In the genomic region with DNA sequence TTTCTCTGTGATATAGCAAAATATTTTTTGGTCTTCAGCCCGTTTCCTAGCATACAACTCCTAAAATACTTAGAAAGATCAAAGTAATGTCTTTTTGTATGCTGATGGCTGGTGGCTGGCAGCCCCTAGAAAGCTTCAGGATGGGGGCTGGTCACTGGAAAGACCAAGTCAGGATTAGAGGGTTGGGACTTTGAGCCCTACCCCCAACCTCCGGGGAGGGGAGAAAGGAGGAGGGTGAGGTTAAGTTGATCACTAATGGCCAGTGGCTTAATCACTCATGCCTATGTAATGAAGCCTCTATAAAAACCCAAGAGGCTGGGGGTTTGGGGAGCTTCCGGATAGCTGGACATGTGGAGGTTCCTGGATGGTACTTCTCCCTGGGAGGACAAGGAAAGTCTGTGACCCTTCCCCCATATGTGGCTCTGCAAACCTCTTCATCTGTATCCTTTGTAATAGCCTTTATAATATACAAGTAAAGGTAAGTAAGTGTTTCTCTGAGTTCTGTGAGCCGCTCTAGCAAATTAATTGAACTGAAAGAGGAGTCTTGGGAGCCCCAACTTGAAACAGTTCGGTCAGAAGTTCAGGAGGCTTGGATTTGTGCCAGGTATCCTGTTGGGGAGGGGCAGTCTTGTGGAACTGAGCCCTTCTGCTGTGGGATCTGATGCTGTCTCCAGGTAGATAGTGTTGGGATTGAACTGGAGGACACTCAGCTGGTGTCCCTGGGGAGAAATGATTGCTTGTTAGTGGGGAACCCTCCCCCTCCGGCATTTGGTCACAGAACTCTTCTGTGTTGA, we compare ENCODE assay signal across 8 cellular contexts. TPM values are rescaled to one million over a fixed set of nuclear protein-coding genes. Genes with fewer than 3 reads are reported as not detected.
DNase-seq lines count a peak whose midpoint lies in the region; ATAC-seq, FAIRE-seq and TF ChIP-seq lines count a peak whose summit lies in the region.
"Had no signal": no experiment of that assay in that cellular context is flagged by ENCODE, and none has a peak within 500 bp of the region (broad histone marks: within the 10 kb centered on the region; RNA-seq: fewer than 3 reads in every experiment).

No MANE protein-coding gene starts in this region.

- H3K36me3 ChIP-seq in HepG2 (replicated peaks in 1 of 2; ENCODE audit: control insufficient read depth in 1 of 2, insufficient read depth in 2 of 2, low read length in 2 of 2) (peaks cover 6 to 13% of the 10 kb centered on the region in 2 experiments), right lobe of liver (no peaks in the 10 kb centered on the region)

- in situ Hi-C loops in HepG2 (cut with HindIII; ENCODE audit: extremely low pct_ligation_motif_present, low pct_unique_long_range_greater_than_20kb): no loop called here

- H3K4me3 ChIP-seq in HepG2 (replicated peaks in 1 of 3; ENCODE audit: insufficient read depth in 1 of 3, low read depth in 2 of 3, low read length in 3 of 3): peak overlapping the region; percentile 3 to 43 (median 5); a peak in 4 of 6 replicates
- H3K4me3 ChIP-seq in right lobe of liver: no peak overlapping the region

- peaks cover 66% of the 10 kb centered on the region for H3K79me2 ChIP-seq in HepG2 (ENCODE audit: insufficient read depth, low read length)

- peak; percentile 61 for DNase-seq in HepG2 (ENCODE audit: low spot score)
- no peak for DNase-seq in right lobe of liver
- no peak for DNase-seq in HEK293T (ENCODE audit: extremely low spot score)
- DNase-seq in SIG-M5 treated with dmso at 0.1 percent for 504 hours (lab: John Stamatoyannopoulos, UW; ENCODE audit: unreplicated experiment): no peak
- no peak for DNase-seq in cerebellar nuclear complex (lab: John Stamatoyannopoulos, UW)
- DNase-seq: activated CD8-positive, alpha-beta memory T cell treated with anti-CD3 and anti-CD28 coated beads, Interleukin-2, amount 50 U/mL, for 4 hours had no signal

- H3K27me3 ChIP-seq in HepG2 (ENCODE audit: control insufficient read depth in 1 of 2, insufficient read depth in 2 of 2, low read length in 2 of 2): no peaks in the 10 kb centered on the region; a peak in 1 of 5 replicates
- no peaks in the 10 kb centered on the region for H3K27me3 ChIP-seq in right lobe of liver

- CTCF ChIA-PET in HepG2 (lab: Yijun Ruan, JAX; ENCODE audit: low intra/inter-chr PET ratio, low total read pairs) (no interaction called here), HEK293T (lab: Yijun Ruan, JAX) (no interaction called here)

- TF ChIP-seq POLR2A in HepG2 (IDR thresholded peaks at IDR 0.05; ENCODE audit: insufficient read depth in 1 of 2, low read depth in 2 of 2, low read length in 2 of 2) (no peak), right lobe of liver (IDR thresholded peaks at IDR 0.05) (no peak)

- peaks cover 38% of the 10 kb centered on the region for H3K4me1 Mint-ChIP-seq in brain

- peaks cover 12% of the 10 kb centered on the region for H3K36me3 Mint-ChIP-seq in brain

- H3K9ac ChIP-seq in HepG2 (ENCODE audit: insufficient read depth, low read depth, low read length): peak overlapping the region; percentile 46

- peak overlapping the region in 3 of 5 experiments; percentile 55 to 82 (median 68) for H3K27ac Mint-ChIP-seq in brain

- H3K9me3 ChIP-seq in HepG2 (ENCODE audit: low read length) (no peaks in the 10 kb centered on the region), right lobe of liver (no peaks in the 10 kb centered on the region)

- intact Hi-C loops in HepG2 (cut with micrococcal nuclease; ENCODE audit: unreplicated experiment) (no loop called here), right lobe of liver (cut with DNase I) (no loop called here)

- no peak overlapping the region for H2AFZ ChIP-seq in HepG2 (ENCODE audit: low read length)

- TF ChIP-seq EP300 in HepG2 (IDR thresholded peaks at IDR 0.05; ENCODE audit: low read depth in 2 of 2, low read length in 2 of 2) (peak in 1 of 2 experiments; percentile 20; a peak in 1 of 4 replicates), HepG2 (CRISPR knock-in tag; IDR thresholded peaks at IDR 0.05; ENCODE audit: borderline replicate concordance) (no peak)

- H3K27me3 Mint-ChIP-seq in brain: peaks cover 6% of the 10 kb centered on the region
- H3K27me3 Mint-ChIP-seq: natural killer cell treated with Interleukin-12 subunit alpha and Interleukin-12 subunit beta and Interleukin-15 and Interleukin-18, amount 100 ng/mL, for 72 hours had no signal

- POLR2A ChIA-PET in HepG2 (lab: Yijun Ruan, JAX): interaction anchor here (1.4 to 3.5 kb wide), 3 partner anchors 14 to 43 kb away, joined by 4 to 17 read pairs (median 8); a partner anchor contains a TSS
- POLR2A ChIA-PET in HEK293T (lab: Yijun Ruan, JAX): interaction anchor here (1.9 kb wide), 1 partner anchor 43 kb away, joined by 9 read pairs; a partner anchor contains a TSS

- H3K4me3 Mint-ChIP-seq in brain: peak overlapping the region; percentile 43 to 75 (median 62)
- H3K4me3 Mint-ChIP-seq: natural killer cell treated with Interleukin-12 subunit alpha and Interleukin-12 subunit beta and Interleukin-15 and Interleukin-18, amount 100 ng/mL, for 72 hours had no signal

- no peak for TF ChIP-seq RAD21 in HepG2 (CRISPR knock-in tag; IDR thresholded peaks at IDR 0.05)

- no TSS peak for BruUV-seq in HepG2 (replicated peaks; lab: Mats Ljungman, UMichigan)

- 41% methylated on average over 6 of the region's 6 CpGs for WGBS in HepG2 (ENCODE audit: low lambda C conversion rate)
- 57% methylated on average over 5 of the region's 6 CpGs for WGBS in right lobe of liver (ENCODE audit: insufficient coverage, low coverage, low lambda C conversion rate, missing lambda C conversion rate)

- H3K9me3 Mint-ChIP-seq in brain: peaks cover 0 to 3% (median 0%) of the 10 kb centered on the region in 5 experiments
- H3K9me3 Mint-ChIP-seq: natural killer cell treated with Interleukin-12 subunit alpha and Interleukin-12 subunit beta and Interleukin-15 and Interleukin-18, amount 100 ng/mL, for 72 hours had no signal

- H3K27ac ChIP-seq in HepG2 (ENCODE audit: extremely low read length, insufficient read depth, low read length): peak overlapping the region; percentile 78
- H3K27ac ChIP-seq in right lobe of liver: no peak overlapping the region

- FAIRE-seq in HepG2 (lab: Jason Lieb, UNC): peak; percentile 65

- H3K4me2 ChIP-seq in HepG2 (ENCODE audit: low read depth, low read length): peak overlapping the region; percentile 72

- no peak for ATAC-seq in HepG2
- no peak for ATAC-seq in right lobe of liver
- ATAC-seq: natural killer cell treated with Interleukin-12 subunit alpha and Interleukin-12 subunit beta and Interleukin-15 and Interleukin-18, amount 100 ng/mL, for 72 hours had no signal

- H3K4me1 ChIP-seq in HepG2 (ENCODE audit: insufficient read depth, low read length): peaks cover 84% of the 10 kb centered on the region
- H3K4me1 ChIP-seq in right lobe of liver: peaks cover 0 to 18% (median 0%) of the 10 kb centered on the region in 4 donors

- TF ChIP-seq CTCF in HepG2 (CRISPR knock-in tag; IDR thresholded peaks at IDR 0.05) (no peak), right lobe of liver (IDR thresholded peaks at IDR 0.05) (no peak), brain (conservative IDR thresholded peaks at IDR 0.05) (no peak)

- H4K20me1 ChIP-seq in HepG2 (ENCODE audit: insufficient read depth, low read length): peaks cover 31% of the 10 kb centered on the region

RNA-seq across cellular contexts. Expression of a gene that starts 3.5 kb away (rescaled TPM):
- total RNA-seq in HepG2 (2016; rRNA removed; fragmentation: Illumina TruSeq; extraction: Trizol) (25.4 and 35.8 TPM in 2 replicates), right lobe of liver (1 to 10 TPM; 1.6 to 9.6 (median 4.5) TPM)
- total RNA-seq in HepG2 (2016; cell fraction: cytosol; rRNA removed; fragmentation: Illumina TruSeq; extraction: Trizol; ENCODE audit: low read depth): 116 and 121 TPM in 2 replicates
- total RNA-seq in HepG2 (2016; cell fraction: insoluble cytoplasmic fraction; rRNA removed; fragmentation: Illumina TruSeq; extraction: Trizol): 25.1 and 35.3 TPM in 2 replicates
- total RNA-seq in HepG2 (2016; cell fraction: membrane; rRNA removed; fragmentation: Illumina TruSeq; extraction: Trizol): 38.4 and 41.5 TPM in 2 replicates
- 53.5 and 62.4 TPM in 2 replicates for total RNA-seq in HepG2 (2016; cell fraction: nucleus; rRNA removed; fragmentation: Illumina TruSeq; extraction: Trizol)
- polyA plus RNA-seq in HepG2 (2011; rRNA removed) (67.4 and 70.8 TPM in 2 replicates), brain (ENCODE audit: insufficient read depth, low read depth, low replicate concordance) (4.8 TPM)
- 38.1 and 42.5 TPM in 2 replicates for polyA plus RNA-seq in HepG2 (2011; cell fraction: cytosol; rRNA removed)
- 195 and 234 TPM in 2 replicates for polyA plus RNA-seq in HepG2 (2011; cell fraction: nucleus; rRNA removed)
- 29.8 and 35.6 TPM in 2 replicates for polyA plus RNA-seq in HepG2 (2012)
- 4.5 and 5.9 TPM in 2 replicates for polyA plus RNA-seq in HepG2 (2016; cell fraction: cytosol; fragmentation: Illumina TruSeq; extraction: Trizol; ENCODE audit: low read depth)
- 17.5 and 18.7 TPM in 2 replicates for polyA plus RNA-seq in HepG2 (2016; cell fraction: insoluble cytoplasmic fraction; fragmentation: Illumina TruSeq; extraction: Trizol; ENCODE audit: low read depth)
- 8.7 and 9.5 TPM in 2 replicates for polyA plus RNA-seq in HepG2 (2016; cell fraction: membrane; fragmentation: Illumina TruSeq; extraction: Trizol; ENCODE audit: low read depth)
- polyA plus RNA-seq in HepG2 (2016; cell fraction: nucleus; fragmentation: Illumina TruSeq; extraction: Trizol; ENCODE audit: insufficient read depth, low read depth): 86.8 and 104 TPM in 2 replicates
- 346 and 374 TPM in 2 replicates for polyA minus RNA-seq in HepG2 (2011; rRNA and poly(A)+ RNA removed; ENCODE audit: low replicate concordance)
- 39.3 and 39.6 TPM in 2 replicates for polyA minus RNA-seq in HepG2 (2011; cell fraction: cytosol; rRNA and poly(A)+ RNA removed)
- 114 and 135 TPM in 2 replicates for polyA minus RNA-seq in HepG2 (2011; cell fraction: nucleus; rRNA and poly(A)+ RNA removed)

RNA-seq across cellular contexts. Expression of a gene that starts 22.6 kb away (rescaled TPM):
- total RNA-seq in HepG2 (2016; rRNA removed; fragmentation: Illumina TruSeq; extraction: Trizol): 9.9 and 14.4 TPM in 2 replicates
- total RNA-seq in HepG2 (2016; cell fraction: cytosol; rRNA removed; fragmentation: Illumina TruSeq; extraction: Trizol; ENCODE audit: low read depth): 1.6 and 1.9 TPM in 2 replicates
- 8.0 and 15.5 TPM in 2 replicates for total RNA-seq in HepG2 (2016; cell fraction: insoluble cytoplasmic fraction; rRNA removed; fragmentation: Illumina TruSeq; extraction: Trizol)
- total RNA-seq in HepG2 (2016; cell fraction: membrane; rRNA removed; fragmentation: Illumina TruSeq; extraction: Trizol): 4.8 and 5.1 TPM in 2 replicates
- total RNA-seq in HepG2 (2016; cell fraction: nucleus; rRNA removed; fragmentation: Illumina TruSeq; extraction: Trizol): 16.6 and 20.9 TPM in 2 replicates
- polyA plus RNA-seq in HepG2 (2011; rRNA removed): 23.7 and 30.2 TPM in 2 replicates
- 18.0 and 24.3 TPM in 2 replicates for polyA plus RNA-seq in HepG2 (2011; cell fraction: cytosol; rRNA removed)
- 25.8 and 28.3 TPM in 2 replicates for polyA plus RNA-seq in HepG2 (2011; cell fraction: nucleus; rRNA removed)
- 14.5 and 15.3 TPM in 2 replicates for polyA plus RNA-seq in HepG2 (2012)
- 1.2 and 1.8 TPM in 2 replicates for polyA plus RNA-seq in HepG2 (2016; cell fraction: cytosol; fragmentation: Illumina TruSeq; extraction: Trizol; ENCODE audit: low read depth)
- polyA plus RNA-seq in HepG2 (2016; cell fraction: insoluble cytoplasmic fraction; fragmentation: Illumina TruSeq; extraction: Trizol; ENCODE audit: low read depth): 8.4 and 8.8 TPM in 2 replicates
- 2.6 and 3.5 TPM in 2 replicates for polyA plus RNA-seq in HepG2 (2016; cell fraction: membrane; fragmentation: Illumina TruSeq; extraction: Trizol; ENCODE audit: low read depth)
- 29.5 and 29.9 TPM in 2 replicates for polyA plus RNA-seq in HepG2 (2016; cell fraction: nucleus; fragmentation: Illumina TruSeq; extraction: Trizol; ENCODE audit: insufficient read depth, low read depth)
- polyA minus RNA-seq in HepG2 (2011; rRNA and poly(A)+ RNA removed; ENCODE audit: low replicate concordance): 18.7 and 48.3 TPM in 2 replicates
- polyA minus RNA-seq in HepG2 (2011; cell fraction: cytosol; rRNA and poly(A)+ RNA removed): 13.9 and 15.8 TPM in 2 replicates
- polyA minus RNA-seq in HepG2 (2011; cell fraction: nucleus; rRNA and poly(A)+ RNA removed): 5.9 and 8.5 TPM in 2 replicates
- 10 to 100 TPM in 5 of 6 experiments, 1 to 10 TPM in 1; 9.7 to 21.2 (median 13.7) TPM for total RNA-seq in right lobe of liver
- 12.2 TPM for polyA plus RNA-seq in brain (ENCODE audit: insufficient read depth, low read depth, low replicate concordance)

RNA-seq across cellular contexts. Expression of a gene that starts 31.9 kb away (rescaled TPM):
- total RNA-seq in HepG2 (2016; rRNA removed; fragmentation: Illumina TruSeq; extraction: Trizol): 17.1 and 21.1 TPM in 2 replicates
- 6.8 and 7.6 TPM in 2 replicates for total RNA-seq in HepG2 (2016; cell fraction: cytosol; rRNA removed; fragmentation: Illumina TruSeq; extraction: Trizol; ENCODE audit: low read depth)
- 14.0 and 20.2 TPM in 2 replicates for total RNA-seq in HepG2 (2016; cell fraction: insoluble cytoplasmic fraction; rRNA removed; fragmentation: Illumina TruSeq; extraction: Trizol)
- 8.4 and 9.8 TPM in 2 replicates for total RNA-seq in HepG2 (2016; cell fraction: membrane; rRNA removed; fragmentation: Illumina TruSeq; extraction: Trizol)
- total RNA-seq in HepG2 (2016; cell fraction: nucleus; rRNA removed; fragmentation: Illumina TruSeq; extraction: Trizol): 30.8 and 33.0 TPM in 2 replicates
- 32.4 and 36.3 TPM in 2 replicates for polyA plus RNA-seq in HepG2 (2011; rRNA removed)
- 15.3 and 21.4 TPM in 2 replicates for polyA plus RNA-seq in HepG2 (2011; cell fraction: cytosol; rRNA removed)
- polyA plus RNA-seq in HepG2 (2011; cell fraction: nucleus; rRNA removed): 149 and 178 TPM in 2 replicates
- polyA plus RNA-seq in HepG2 (2012): 22.9 and 25.0 TPM in 2 replicates
- polyA plus RNA-seq in HepG2 (2016; cell fraction: cytosol; fragmentation: Illumina TruSeq; extraction: Trizol; ENCODE audit: low read depth): 1.9 and 2.0 TPM in 2 replicates
- polyA plus RNA-seq in HepG2 (2016; cell fraction: insoluble cytoplasmic fraction; fragmentation: Illumina TruSeq; extraction: Trizol; ENCODE audit: low read depth): 20.9 and 25.3 TPM in 2 replicates
- 6.3 and 6.7 TPM in 2 replicates for polyA plus RNA-seq in HepG2 (2016; cell fraction: membrane; fragmentation: Illumina TruSeq; extraction: Trizol; ENCODE audit: low read depth)
- polyA plus RNA-seq in HepG2 (2016; cell fraction: nucleus; fragmentation: Illumina TruSeq; extraction: Trizol; ENCODE audit: insufficient read depth, low read depth): 75.9 and 77.2 TPM in 2 replicates
- 91.8 and 102 TPM in 2 replicates for polyA minus RNA-seq in HepG2 (2011; rRNA and poly(A)+ RNA removed; ENCODE audit: low replicate concordance)
- polyA minus RNA-seq in HepG2 (2011; cell fraction: cytosol; rRNA and poly(A)+ RNA removed): 22.4 and 22.8 TPM in 2 replicates
- polyA minus RNA-seq in HepG2 (2011; cell fraction: nucleus; rRNA and poly(A)+ RNA removed): 79.8 and 79.9 TPM in 2 replicates
- 100 to 1,000 TPM in 1 of 6 experiments, 10 to 100 TPM in 5; 44.8 to 102 (median 57.9) TPM for total RNA-seq in right lobe of liver
- 1.8 TPM for polyA plus RNA-seq in brain (ENCODE audit: insufficient read depth, low read depth, low replicate concordance)

RNA-seq across cellular contexts. Expression of a gene that starts 42.9 kb away (rescaled TPM):
- total RNA-seq in HepG2 (2016; rRNA removed; fragmentation: Illumina TruSeq; extraction: Trizol) (21.5 and 21.6 TPM in 2 replicates), right lobe of liver (1 to 10 TPM; 4.0 to 5.4 (median 4.8) TPM)
- total RNA-seq in HepG2 (2016; cell fraction: cytosol; rRNA removed; fragmentation: Illumina TruSeq; extraction: Trizol; ENCODE audit: low read depth): 4.2 and 5.7 TPM in 2 replicates
- 19.7 and 21.7 TPM in 2 replicates for total RNA-seq in HepG2 (2016; cell fraction: insoluble cytoplasmic fraction; rRNA removed; fragmentation: Illumina TruSeq; extraction: Trizol)
- 8.6 and 9.1 TPM in 2 replicates for total RNA-seq in HepG2 (2016; cell fraction: membrane; rRNA removed; fragmentation: Illumina TruSeq; extraction: Trizol)
- 28.4 and 34.8 TPM in 2 replicates for total RNA-seq in HepG2 (2016; cell fraction: nucleus; rRNA removed; fragmentation: Illumina TruSeq; extraction: Trizol)
- polyA plus RNA-seq in HepG2 (2011; rRNA removed) (11.2 and 12.5 TPM in 2 replicates), brain (ENCODE audit: insufficient read depth, low read depth, low replicate concordance) (12.9 TPM)
- polyA plus RNA-seq in HepG2 (2011; cell fraction: cytosol; rRNA removed): 6.1 and 9.0 TPM in 2 replicates
- 22.2 and 25.4 TPM in 2 replicates for polyA plus RNA-seq in HepG2 (2011; cell fraction: nucleus; rRNA removed)
- 12.1 and 13.5 TPM in 2 replicates for polyA plus RNA-seq in HepG2 (2012)
- polyA plus RNA-seq in HepG2 (2016; cell fraction: cytosol; fragmentation: Illumina TruSeq; extraction: Trizol; ENCODE audit: low read depth): 2.2 and 2.4 TPM in 2 replicates
- 19.5 and 20.3 TPM in 2 replicates for polyA plus RNA-seq in HepG2 (2016; cell fraction: insoluble cytoplasmic fraction; fragmentation: Illumina TruSeq; extraction: Trizol; ENCODE audit: low read depth)
- 4.3 and 4.5 TPM in 2 replicates for polyA plus RNA-seq in HepG2 (2016; cell fraction: membrane; fragmentation: Illumina TruSeq; extraction: Trizol; ENCODE audit: low read depth)
- polyA plus RNA-seq in HepG2 (2016; cell fraction: nucleus; fragmentation: Illumina TruSeq; extraction: Trizol; ENCODE audit: insufficient read depth, low read depth): 37.7 and 42.1 TPM in 2 replicates
- 8.8 and 15.1 TPM in 2 replicates for polyA minus RNA-seq in HepG2 (2011; rRNA and poly(A)+ RNA removed; ENCODE audit: low replicate concordance)
- polyA minus RNA-seq in HepG2 (2011; cell fraction: cytosol; rRNA and poly(A)+ RNA removed): 4.7 and 4.9 TPM in 2 replicates
- 26.7 and 28.5 TPM in 2 replicates for polyA minus RNA-seq in HepG2 (2011; cell fraction: nucleus; rRNA and poly(A)+ RNA removed)

RNA-seq across cellular contexts. Expression of a gene that starts 43.0 kb away (rescaled TPM):
- total RNA-seq in HepG2 (2016; rRNA removed; fragmentation: Illumina TruSeq; extraction: Trizol) (46.7 and 55.0 TPM in 2 replicates), right lobe of liver (10 to 100 TPM; 13.1 to 28.3 (median 21.1) TPM)
- total RNA-seq in HepG2 (2016; cell fraction: cytosol; rRNA removed; fragmentation: Illumina TruSeq; extraction: Trizol; ENCODE audit: low read depth): 9.5 and 12.3 TPM in 2 replicates
- total RNA-seq in HepG2 (2016; cell fraction: insoluble cytoplasmic fraction; rRNA removed; fragmentation: Illumina TruSeq; extraction: Trizol): 45.8 and 52.4 TPM in 2 replicates
- 18.9 and 20.2 TPM in 2 replicates for total RNA-seq in HepG2 (2016; cell fraction: membrane; rRNA removed; fragmentation: Illumina TruSeq; extraction: Trizol)
- total RNA-seq in HepG2 (2016; cell fraction: nucleus; rRNA removed; fragmentation: Illumina TruSeq; extraction: Trizol): 51.3 and 66.0 TPM in 2 replicates
- polyA plus RNA-seq in HepG2 (2011; rRNA removed) (47.5 and 53.5 TPM in 2 replicates), brain (ENCODE audit: insufficient read depth, low read depth, low replicate concordance) (53.6 TPM)
- polyA plus RNA-seq in HepG2 (2011; cell fraction: cytosol; rRNA removed): 35.5 and 39.1 TPM in 2 replicates
- 268 and 334 TPM in 2 replicates for polyA plus RNA-seq in HepG2 (2011; cell fraction: nucleus; rRNA removed)
- polyA plus RNA-seq in HepG2 (2012): 28.1 and 39.6 TPM in 2 replicates
- polyA plus RNA-seq in HepG2 (2016; cell fraction: cytosol; fragmentation: Illumina TruSeq; extraction: Trizol; ENCODE audit: low read depth): 4.3 and 4.6 TPM in 2 replicates
- 36.4 and 39.2 TPM in 2 replicates for polyA plus RNA-seq in HepG2 (2016; cell fraction: insoluble cytoplasmic fraction; fragmentation: Illumina TruSeq; extraction: Trizol; ENCODE audit: low read depth)
- 6.8 and 7.1 TPM in 2 replicates for polyA plus RNA-seq in HepG2 (2016; cell fraction: membrane; fragmentation: Illumina TruSeq; extraction: Trizol; ENCODE audit: low read depth)
- polyA plus RNA-seq in HepG2 (2016; cell fraction: nucleus; fragmentation: Illumina TruSeq; extraction: Trizol; ENCODE audit: insufficient read depth, low read depth): 109 and 112 TPM in 2 replicates
- 105 and 173 TPM in 2 replicates for polyA minus RNA-seq in HepG2 (2011; rRNA and poly(A)+ RNA removed; ENCODE audit: low replicate concordance)
- 15.1 and 21.0 TPM in 2 replicates for polyA minus RNA-seq in HepG2 (2011; cell fraction: cytosol; rRNA and poly(A)+ RNA removed)
- 89.8 and 99.8 TPM in 2 replicates for polyA minus RNA-seq in HepG2 (2011; cell fraction: nucleus; rRNA and poly(A)+ RNA removed)

Comparison
In these comparisons a context has a peak if more than half of its experiments do, and no peak if none do; other contexts are left out.
1. H3K4me3 ChIP-seq: peak in HepG2 (3 of 3); none in right lobe of liver (0 of 3).